Comparison of ENCODE assay signal across 8 cellular contexts in the genomic region with DNA sequence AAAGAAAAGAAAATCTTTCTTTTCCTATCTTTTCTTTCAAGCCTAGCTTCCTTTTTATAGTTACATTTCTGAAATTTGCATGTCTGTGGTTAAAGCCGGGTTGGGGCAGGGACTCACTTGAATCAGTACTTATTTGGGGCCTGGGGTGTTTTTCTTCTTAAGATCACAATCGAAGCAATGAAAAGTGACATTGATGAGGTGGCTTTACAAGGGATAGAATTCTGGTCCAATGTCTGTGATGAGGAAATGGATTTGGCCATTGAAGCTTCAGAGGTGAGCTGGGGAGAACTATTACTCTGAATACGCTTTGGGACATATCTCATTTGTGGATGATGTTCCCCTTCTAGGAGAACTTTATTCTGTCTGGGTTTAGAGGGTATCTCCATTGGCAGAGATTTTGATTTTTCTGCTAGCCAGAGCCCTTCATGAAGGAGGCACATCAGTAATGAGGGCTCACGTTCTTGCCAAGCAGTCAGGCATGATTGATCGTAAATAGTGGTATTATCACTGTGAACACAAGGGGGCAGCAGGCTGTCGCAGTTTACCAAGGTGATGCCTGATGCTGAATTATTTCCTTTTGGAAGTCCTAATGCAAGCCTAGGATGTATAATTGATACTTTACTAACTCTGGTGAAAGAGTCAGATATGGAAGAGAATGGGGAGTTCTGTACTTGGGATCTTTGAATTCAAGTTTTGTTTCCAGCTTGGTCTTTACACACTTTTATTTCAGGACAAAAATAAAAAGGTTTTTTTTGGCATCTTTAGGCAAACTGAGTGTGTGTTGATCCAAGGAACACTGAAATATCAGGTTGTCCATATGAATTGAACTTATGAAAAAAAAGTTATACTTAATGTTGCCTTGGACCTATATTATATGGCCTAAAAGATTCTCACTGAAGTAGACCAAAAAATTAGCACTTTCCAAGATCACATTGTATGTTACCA. TPM values are rescaled to one million over a fixed set of nuclear protein-coding genes. Genes with fewer than 3 reads are reported as not detected.
A peak's percentile ranks its signal among the peaks of the same experiment; 100 is the strongest.
DNase-seq lines count a peak whose midpoint lies in the region; ATAC-seq and TF ChIP-seq lines count a peak whose summit lies in the region.

No MANE protein-coding gene starts in this region.

- ATAC-seq in HG03457 (IDR thresholded peaks at IDR 0.05; ENCODE audit: unreplicated experiment) = no peak

- no peaks in the 10 kb centered on the region for H3K4me1 ChIP-seq in BE2C
- H3K4me1 ChIP-seq in HAP-1 = peaks cover 22% of the 10 kb centered on the region

- H3K4me3 ChIP-seq in BE2C (ENCODE audit: low read depth, low read length) = no peak overlapping the region
- H3K4me3 ChIP-seq in HAP-1 = no peak overlapping the region

- no peaks in the 10 kb centered on the region for H3K27me3 ChIP-seq in BE2C
- no peaks in the 10 kb centered on the region for H3K27me3 ChIP-seq in HAP-1 (ENCODE audit: low read depth)

- H3K9me3 ChIP-seq in BE2C = no peaks in the 10 kb centered on the region
- no peaks in the 10 kb centered on the region for H3K9me3 ChIP-seq in HAP-1

- TF ChIP-seq CTCF in BE2C (IDR thresholded peaks at IDR 0.05; ENCODE audit: low read depth, low read length) = peak; percentile 87

- DNase-seq in BE2C (peak; percentile 72), HAP-1 (ENCODE audit: low spot score in 2 of 2) (peak; percentile 49 to 76), NCI-H446 treated with DMSO at 0.1 percent for 48 hours (lab: John Stamatoyannopoulos, UW) (peak; percentile 29), dedifferentiated amniotic fluid mesenchymal stem cell (ENCODE audit: extremely low spot score) (peak; percentile 44), lung microvascular endothelial cell (ENCODE audit: low read depth in 2 of 2) (peak; percentile 70 to 79)
- peak; percentile 62 to 74 for DNase-seq in activated CD4-positive, alpha-beta T cell treated with anti-CD3 and anti-CD28 coated beads for 4 hours
- DNase-seq in stimulated activated CD8-positive, alpha-beta memory T cell treated with anti-CD3 and anti-CD28 coated beads, Interleukin-2, amount 100 ng/mL, for 1 hour (ENCODE audit: low read depth in 2 of 2) = peak; percentile 9 to 35

- H3K36me3 ChIP-seq in BE2C (peaks cover 91% of the 10 kb centered on the region), HAP-1 (replicated peaks) (peaks cover 93% of the 10 kb centered on the region)

- in situ Hi-C loops in HAP-1 (cut with MboI; ENCODE audit: low sequenced_read_pairs) = no loop called here

RNA-seq across cellular contexts. Expression of a gene that starts 14.6 kb away (rescaled TPM):
- 150 TPM for polyA plus RNA-seq in BE2C (2012; ENCODE audit: insufficient read depth, insufficient read length, low read depth)
- total RNA-seq in lung microvascular endothelial cell = 167 and 179 TPM in 2 replicates

RNA-seq across cellular contexts. Expression of a gene that starts 29.7 kb away (rescaled TPM):
- 31.1 TPM for polyA plus RNA-seq in BE2C (2012; ENCODE audit: insufficient read depth, insufficient read length, low read depth)
- 5.6 and 5.7 TPM in 2 replicates for total RNA-seq in lung microvascular endothelial cell

Comparison
In these comparisons a context has a peak if more than half of its experiments do, and no peak if none do; other contexts are left out.
1. DNase-seq: peak in every context shown above with its lines; median percentile 74 in lung microvascular endothelial cell; 72 in BE2C; 68 in activated CD4-positive, alpha-beta T cell treated with anti-CD3 and anti-CD28 coated beads for 4 hours; 62 in HAP-1; 44 in dedifferentiated amniotic fluid mesenchymal stem cell; 29 in NCI-H446 treated with DMSO at 0.1 percent for 48 hours; 22 in stimulated activated CD8-positive, alpha-beta memory T cell treated with anti-CD3 and anti-CD28 coated beads, Interleukin-2, amount 100 ng/mL, for 1 hour.